18 cellular contexts compared by ENCODE assay signal in genomic region chr20:19025430-19026120, GRCh38.
DNase-seq lines count a peak whose midpoint lies in the region; ATAC-seq and TF ChIP-seq lines count a peak whose summit lies in the region.
"Had no signal": no experiment of that assay in that cellular context is flagged by ENCODE, and none has a peak within 500 bp of the region (broad histone marks: within the 10 kb centered on the region; RNA-seq: fewer than 3 reads in every experiment).

No MANE protein-coding gene starts in this region.

- H3K79me2 ChIP-seq in parathyroid adenoma, result no peaks in the 10 kb centered on the region

- H2AFZ ChIP-seq in parathyroid adenoma (peak overlapping the region; percentile 78), neuronal stem cell (ENCODE audit: low read length) (no peak overlapping the region)
- H2AFZ ChIP-seq: GM23338 had no signal

- no peaks in the 10 kb centered on the region for H3K36me3 ChIP-seq in parathyroid adenoma (ENCODE audit: control insufficient read depth, insufficient read depth, low read length)
- no peaks in the 10 kb centered on the region for H3K36me3 ChIP-seq in neuronal stem cell (replicated peaks in 1 of 2; ENCODE audit: control insufficient read depth in 2 of 2, insufficient read depth in 2 of 2, low read length in 2 of 2)
- H3K36me3 ChIP-seq: pancreas, upper lobe of right lung had no signal

- H3K27me3 ChIP-seq in parathyroid adenoma (ENCODE audit: control insufficient read depth, insufficient read depth, low read length), result no peaks in the 10 kb centered on the region
- no peaks in the 10 kb centered on the region for H3K27me3 ChIP-seq in neuronal stem cell (ENCODE audit: control insufficient read depth in 3 of 3, insufficient read depth in 3 of 3, low read depth in 1 of 3, low read length in 3 of 3)
- H3K27me3 ChIP-seq: body of pancreas, pancreas, upper lobe of right lung had no signal

- H3K27ac ChIP-seq in parathyroid adenoma (peak overlapping the region; percentile 86), neuronal stem cell (replicated peaks; ENCODE audit: low read length) (no peak overlapping the region)
- H3K27ac ChIP-seq: body of pancreas, C4-2B, pancreas, upper lobe of right lung had no signal

- no peak overlapping the region for H4K8ac ChIP-seq in neuronal stem cell (ENCODE audit: low read depth, low read length)

- no peak for TF ChIP-seq CTCF in parathyroid adenoma (IDR thresholded peaks at IDR 0.05)

- no peak overlapping the region for H2BK120ac ChIP-seq in neuronal stem cell (ENCODE audit: low read depth, low read length)

- no peak overlapping the region for H3K9ac ChIP-seq in parathyroid adenoma
- H3K9ac ChIP-seq in neuronal stem cell (ENCODE audit: low read depth, low read length, poor library complexity), result no peak overlapping the region

- H3K4me2 ChIP-seq in parathyroid adenoma (ENCODE audit: low read length) (peak overlapping the region; percentile 37), neuronal stem cell (ENCODE audit: insufficient read depth, low read length, poor library complexity, severe bottlenecking) (no peak overlapping the region)
- H3K4me2 ChIP-seq: GM23338 had no signal

- no peak overlapping the region for H3K23ac ChIP-seq in neuronal stem cell (ENCODE audit: low read depth, low read length, poor library complexity)

- no peak overlapping the region for H3K14ac ChIP-seq in neuronal stem cell (ENCODE audit: low read length)

- no peak overlapping the region for H3K4ac ChIP-seq in neuronal stem cell (ENCODE audit: low read length)

- no peak overlapping the region for H3K18ac ChIP-seq in neuronal stem cell (ENCODE audit: low read length)

- no peak overlapping the region for H2BK12ac ChIP-seq in neuronal stem cell (ENCODE audit: low read length)

- no peak overlapping the region for H4K91ac ChIP-seq in neuronal stem cell (ENCODE audit: low read depth, low read length, poor library complexity)

- H3K4me1 ChIP-seq in parathyroid adenoma (peaks cover 30% of the 10 kb centered on the region), neuronal stem cell (ENCODE audit: control insufficient read depth in 2 of 2, insufficient read depth in 1 of 2, low read depth in 1 of 2, low read length in 2 of 2) (no peaks in the 10 kb centered on the region)
- H3K4me1 ChIP-seq: body of pancreas, pancreas, upper lobe of right lung had no signal

- H3K9me3 ChIP-seq in parathyroid adenoma (ENCODE audit: control insufficient read depth, low read length), result no peaks in the 10 kb centered on the region
- H3K9me3 ChIP-seq in neuronal stem cell (replicated peaks in 1 of 2; ENCODE audit: control insufficient read depth in 2 of 2, insufficient read depth in 1 of 2, low read depth in 1 of 2, low read length in 2 of 2), result no peaks in the 10 kb centered on the region
- H3K9me3 ChIP-seq: body of pancreas, pancreas had no signal

- WGBS in neuronal stem cell (ENCODE audit: extremely low coverage in 2 of 2, insufficient read length in 2 of 2, insufficient replicate concordance in 1 of 2), 2 donors, result no CpG with 5 or more reads among the region's 5 CpGs

- ATAC-seq in GM18520 (IDR thresholded peaks at IDR 0.05; ENCODE audit: unreplicated experiment), result peak; percentile 5
- ATAC-seq in GM21526 (IDR thresholded peaks at IDR 0.05; ENCODE audit: low FRiP score, unreplicated experiment), result peak; percentile 17
- ATAC-seq in HG03342 (IDR thresholded peaks at IDR 0.05; ENCODE audit: unreplicated experiment), result peak; percentile 25
- ATAC-seq: body of pancreas, GM23338 had no signal

- H2BK5ac ChIP-seq in neuronal stem cell (ENCODE audit: low read length), result no peak overlapping the region

- no peak overlapping the region for H2AK5ac ChIP-seq in neuronal stem cell (ENCODE audit: low read depth, low read length)

- DNase-seq in glomerular visceral epithelial cell (ENCODE audit: extremely low spot score) (no peak), neuronal stem cell (ENCODE audit: low spot score) (no peak), AG20443 (ENCODE audit: low spot score) (no peak)
- DNase-seq: activated naive CD4-positive, alpha-beta T cell treated with anti-CD3 and anti-CD28 coated beads, Interleukin-2, amount 10 ng/mL, durations not matched to agents 7 days and 5 days; body of pancreas; erythroblast; glutamatergic neuron; islet precursor cell; NCI-H187 treated with DMSO at 0.1 percent for 48 hours; pancreas; upper lobe of right lung had no signal

- no peak overlapping the region for H2BK15ac ChIP-seq in neuronal stem cell (ENCODE audit: low read length)

- H3K4me3 ChIP-seq in parathyroid adenoma (ENCODE audit: low read depth, low read length) (no peak overlapping the region), neuronal stem cell (ENCODE audit: low read length in 2 of 2) (no peak overlapping the region)
- H3K4me3 ChIP-seq: body of pancreas, GM23338, pancreas, skin epidermis, upper lobe of right lung had no signal

- no peaks in the 10 kb centered on the region for H3K79me1 ChIP-seq in neuronal stem cell (ENCODE audit: low read depth, low read length)
